ENCODE assay signal across 21 cellular contexts in the genomic region with DNA sequence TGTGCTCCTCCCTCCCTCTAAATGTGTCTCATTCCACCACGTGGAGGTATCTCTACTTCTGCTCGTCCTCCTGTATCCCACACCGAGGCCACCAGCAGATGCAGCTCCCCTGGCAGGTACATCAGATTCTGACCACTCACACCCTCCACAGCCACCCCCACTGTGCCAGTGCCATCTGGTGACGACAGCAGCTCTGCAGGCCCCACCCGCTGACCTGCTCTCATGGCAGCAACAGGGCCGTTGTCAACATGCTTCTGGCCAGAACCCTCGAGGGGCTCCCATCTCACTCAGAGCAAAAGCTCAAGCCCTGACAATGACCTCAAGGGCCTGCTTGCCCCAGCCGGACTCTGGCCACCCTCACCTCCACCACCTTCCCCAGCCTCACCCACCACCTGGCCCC.
DNase-seq lines count a peak whose midpoint lies in the region; ATAC-seq, FAIRE-seq and TF ChIP-seq lines count a peak whose summit lies in the region.
"Had no signal": no experiment of that assay in that cellular context is flagged by ENCODE, and none has a peak within 500 bp of the region (broad histone marks: within the 10 kb centered on the region; RNA-seq: fewer than 3 reads in every experiment).

No MANE protein-coding gene starts in this region.

- H3K4me1 ChIP-seq in neural progenitor cell (no peaks in the 10 kb centered on the region), HepG2 (ENCODE audit: insufficient read depth, low read length) (no peaks in the 10 kb centered on the region)
- H3K4me1 ChIP-seq: HAP-1 had no signal

- H3K4me1 Mint-ChIP-seq in T-helper 17 cell (peaks cover 3% of the 10 kb centered on the region), neural progenitor cell (peaks cover 6% of the 10 kb centered on the region)
- H3K4me1 Mint-ChIP-seq: B cell had no signal

- DNase-seq in G401 (ENCODE audit: low spot score) (peak; percentile 70), T-helper 17 cell (no peak), neural progenitor cell (ENCODE audit: low spot score) (no peak), NCI-H2227 (lab: John Stamatoyannopoulos, UW; ENCODE audit: unreplicated experiment) (no peak), HepG2 (ENCODE audit: low spot score) (no peak), GM12891 (ENCODE audit: insufficient read length, low spot score) (no peak)
- DNase-seq: DMS79, KBM-7, NCI-H1092, NCI-H1436, NCI-H1930, NCI-H510A treated with DMSO at 0.1 percent for 48 hours, NCI-H774 had no signal

- H3K36me3 Mint-ChIP-seq in T-helper 17 cell (ENCODE audit: low read depth), result peaks cover 3% of the 10 kb centered on the region
- peaks cover 2% of the 10 kb centered on the region for H3K36me3 Mint-ChIP-seq in neural progenitor cell

- WGBS in HepG2 (ENCODE audit: low lambda C conversion rate), result 20% methylated on average over 8 of the region's 8 CpGs

- no peaks in the 10 kb centered on the region for H4K20me1 ChIP-seq in neural progenitor cell (ENCODE audit: low read depth)
- no peaks in the 10 kb centered on the region for H4K20me1 ChIP-seq in HepG2 (ENCODE audit: insufficient read depth, low read length)

- H2AFZ ChIP-seq in neural progenitor cell (replicated peaks), result no peak overlapping the region
- no peak overlapping the region for H2AFZ ChIP-seq in HepG2 (ENCODE audit: low read length)

- TF ChIP-seq POLR2A in HepG2 (IDR thresholded peaks at IDR 0.05; ENCODE audit: insufficient read depth in 1 of 2, low read depth in 2 of 2, low read length in 2 of 2), result no peak
- TF ChIP-seq POLR2A in GM12891 (IDR thresholded peaks at IDR 0.05; ENCODE audit: low read depth, low read length), result no peak

- no TSS peak for BruUV-seq in HepG2 (replicated peaks; lab: Mats Ljungman, UMichigan)

- peak overlapping the region; percentile 65 for H3K27ac Mint-ChIP-seq in T-helper 17 cell
- peak overlapping the region; percentile 65 for H3K27ac Mint-ChIP-seq in neural progenitor cell
- H3K27ac Mint-ChIP-seq: B cell had no signal

- no peaks in the 10 kb centered on the region for H3K9me3 ChIP-seq in T-helper 17 cell (ENCODE audit: control insufficient read depth, low read length, poor library complexity, severe bottlenecking)
- no peaks in the 10 kb centered on the region for H3K9me3 ChIP-seq in neural progenitor cell (ENCODE audit: low read depth)
- no peaks in the 10 kb centered on the region for H3K9me3 ChIP-seq in HepG2 (ENCODE audit: low read length)
- H3K9me3 ChIP-seq: A549, HAP-1 had no signal

- no peak for TF ChIP-seq RAD21 in HepG2 (CRISPR knock-in tag; IDR thresholded peaks at IDR 0.05)

- no peaks in the 10 kb centered on the region for H3K9me3 Mint-ChIP-seq in neural progenitor cell

- H3K27me3 ChIP-seq in neural progenitor cell, result no peaks in the 10 kb centered on the region
- peaks cover 5 to 72% of the 10 kb centered on the region in 2 experiments; a peak in 4 of 5 replicates for H3K27me3 ChIP-seq in HepG2 (ENCODE audit: control insufficient read depth in 1 of 2, insufficient read depth in 2 of 2, low read length in 2 of 2)

- ATAC-seq in T-helper 17 cell (no peak), HG02763 (IDR thresholded peaks at IDR 0.05; ENCODE audit: unreplicated experiment) (no peak), HepG2 (no peak)

- TF ChIP-seq CTCF in neural progenitor cell (IDR thresholded peaks at IDR 0.05) (no peak), HepG2 (CRISPR knock-in tag; IDR thresholded peaks at IDR 0.05) (no peak)

- no peak overlapping the region for H3K4me3 Mint-ChIP-seq in T-helper 17 cell
- H3K4me3 Mint-ChIP-seq in neural progenitor cell, result no peak overlapping the region
- H3K4me3 Mint-ChIP-seq: B cell had no signal

- H3K4me2 ChIP-seq in neural progenitor cell (no peak overlapping the region), HepG2 (ENCODE audit: low read depth, low read length) (no peak overlapping the region)

- intact Hi-C loops in HepG2 (cut with micrococcal nuclease; ENCODE audit: unreplicated experiment), result loop anchor here (1.0 to 2.0 kb wide), 3 partner anchors 24 to 370 kb away; no protein-coding TSS in a partner anchor

- in situ Hi-C loops in G401 (cut with HindIII; ENCODE audit: low sequenced_read_pairs), result no loop called here
- in situ Hi-C loops in HepG2 (cut with HindIII; ENCODE audit: extremely low pct_ligation_motif_present, low pct_unique_long_range_greater_than_20kb), result no loop called here

- POLR2A ChIA-PET in HepG2 (lab: Yijun Ruan, JAX), result no interaction called here

- H3K4me3 ChIP-seq in neural progenitor cell (no peak overlapping the region), HepG2 (replicated peaks in 1 of 3; ENCODE audit: insufficient read depth in 1 of 3, low read depth in 2 of 3, low read length in 3 of 3) (no peak overlapping the region)
- H3K4me3 ChIP-seq: A549, GM12878, HAP-1 had no signal

- no peak overlapping the region for H3K9ac ChIP-seq in neural progenitor cell
- H3K9ac ChIP-seq in HepG2 (ENCODE audit: insufficient read depth, low read depth, low read length), result no peak overlapping the region

- H3F3A ChIP-seq in neural progenitor cell (ENCODE audit: low read depth), result no peaks in the 10 kb centered on the region

- TF ChIP-seq EP300 in HepG2 (IDR thresholded peaks at IDR 0.05; ENCODE audit: low read depth in 2 of 2, low read length in 2 of 2) (no peak), HepG2 (CRISPR knock-in tag; IDR thresholded peaks at IDR 0.05; ENCODE audit: borderline replicate concordance) (no peak)

- H3K79me2 ChIP-seq in neural progenitor cell (ENCODE audit: low read depth), result no peaks in the 10 kb centered on the region
- H3K79me2 ChIP-seq in HepG2 (ENCODE audit: insufficient read depth, low read length), result no peaks in the 10 kb centered on the region

- FAIRE-seq in HepG2 (lab: Jason Lieb, UNC) (no peak), GM12891 (lab: Jason Lieb, UNC) (no peak)
- FAIRE-seq: A549, D721Med, GM12878 had no signal

- H3K36me3 ChIP-seq in neural progenitor cell, result no peaks in the 10 kb centered on the region
- H3K36me3 ChIP-seq in HepG2 (replicated peaks in 1 of 2; ENCODE audit: control insufficient read depth in 1 of 2, insufficient read depth in 2 of 2, low read length in 2 of 2), result no peaks in the 10 kb centered on the region
- H3K36me3 ChIP-seq: HAP-1 had no signal

- H3K27me3 Mint-ChIP-seq in T-helper 17 cell (no peaks in the 10 kb centered on the region), neural progenitor cell (ENCODE audit: insufficient read depth, low read depth) (peaks cover 2% of the 10 kb centered on the region)
- H3K27me3 Mint-ChIP-seq: B cell had no signal

- CTCF ChIA-PET in HepG2 (lab: Yijun Ruan, JAX; ENCODE audit: low intra/inter-chr PET ratio, low total read pairs), result interaction anchor here (4.2 kb wide), 1 partner anchor 25 kb away, joined by 58 read pairs; no protein-coding TSS in a partner anchor

- peak overlapping the region; percentile 70 for H3K27ac ChIP-seq in cingulate gyrus (ENCODE audit: low read depth, low read length)
- H3K27ac ChIP-seq in neural progenitor cell, result no peak overlapping the region
- no peak overlapping the region for H3K27ac ChIP-seq in HepG2 (ENCODE audit: extremely low read length, insufficient read depth, low read length)
- H3K27ac ChIP-seq: A549, HL-60 had no signal

TF ChIP-seq in GM12891, 5 proteins besides CTCF, POLR2A, EP300 and RAD21:
- no peak for TF ChIP-seq PAX5 (IDR thresholded peaks at IDR 0.05; ENCODE audit: insufficient read depth, low read length, severe bottlenecking)
- TF ChIP-seq POU2F2 (IDR thresholded peaks at IDR 0.05; ENCODE audit: low read depth, low read length), result no peak
- no peak for TF ChIP-seq POLR2AphosphoS5 (IDR thresholded peaks at IDR 0.05; ENCODE audit: low read depth, low read length)
- TF ChIP-seq TAF1 (IDR thresholded peaks at IDR 0.05; ENCODE audit: low read depth, low read length), result no peak
- TF ChIP-seq SPI1 (IDR thresholded peaks at IDR 0.05; ENCODE audit: low read depth, low read length), result no peak
TF ChIP-seq in GM12891: peak in this region for 0.
